ENCODE assay signal across 8 cellular contexts in genomic region chr3:195260286-195260905, GRCh38. TPM values are rescaled to one million over a fixed set of nuclear protein-coding genes. Genes with fewer than 3 reads are reported as not detected.
A peak's percentile ranks its signal among the peaks of the same experiment; 100 is the strongest.
DNase-seq lines count a peak whose midpoint lies in the region; ATAC-seq, FAIRE-seq and TF ChIP-seq lines count a peak whose summit lies in the region.

No MANE protein-coding gene starts in this region.

- peak; percentile 4 for ATAC-seq in GM19043 (IDR thresholded peaks at IDR 0.05; ENCODE audit: low read depth, unreplicated experiment)
- peak; percentile 3 for ATAC-seq in T-helper 17 cell
- peak in 1 of 2 donors; percentile 1 for ATAC-seq in naive B cell (ENCODE audit: low read depth in 2 of 2)

- peaks cover 0 to 93% (median 48%) of the 10 kb centered on the region in 11 experiments; a peak in 19 of 22 replicates for H4K20me1 ChIP-seq in BLaER1 treated with 17β-estradiol and CSF1 and Interleukin-3, amounts not matched to agents 10 nM and 100 nM

- FAIRE-seq in HTR-8/SVneo (lab: Jason Lieb, UNC): no peak

- peak overlapping the region; percentile 61 to 80 (median 70) for H3K4me3 ChIP-seq in BLaER1 treated with 17β-estradiol and CSF1 and Interleukin-3, amounts not matched to agents 10 nM and 100 nM

- H3K4me1 Mint-ChIP-seq in T-helper 17 cell (peaks cover 12% of the 10 kb centered on the region), endothelial cell (ENCODE audit: unreplicated experiment) (peaks cover 46% of the 10 kb centered on the region), naive B cell (peaks cover 13 to 26% (median 19%) of the 10 kb centered on the region in 3 donors)

- H3K9ac ChIP-seq in BLaER1 treated with 17β-estradiol and CSF1 and Interleukin-3, amounts not matched to agents 10 nM and 100 nM: peak overlapping the region; percentile 69 to 85 (median 78)

- no peaks in the 10 kb centered on the region; a peak in 1 of 22 replicates for H3K27me3 ChIP-seq in BLaER1 treated with 17β-estradiol and CSF1 and Interleukin-3, amounts not matched to agents 10 nM and 100 nM

- H3K9me3 ChIP-seq in BLaER1 treated with 17β-estradiol and CSF1 and Interleukin-3, amounts not matched to agents 10 nM and 100 nM (replicated peaks in 1 of 11): no peaks in the 10 kb centered on the region
- H3K9me3 ChIP-seq in T-helper 17 cell (ENCODE audit: control insufficient read depth, low read length, poor library complexity, severe bottlenecking): no peaks in the 10 kb centered on the region

- peak overlapping the region; percentile 95 to 100 (median 99) for H3K4me2 ChIP-seq in BLaER1 treated with 17β-estradiol and CSF1 and Interleukin-3, amounts not matched to agents 10 nM and 100 nM

- peaks cover 0 to 12% (median 3%) of the 10 kb centered on the region in 11 experiments; a peak in 8 of 22 replicates for H3K36me3 ChIP-seq in BLaER1 treated with 17β-estradiol and CSF1 and Interleukin-3, amounts not matched to agents 10 nM and 100 nM

- H3K27ac Mint-ChIP-seq in T-helper 17 cell: peak overlapping the region; percentile 39
- no peak overlapping the region for H3K27ac Mint-ChIP-seq in endothelial cell (ENCODE audit: unreplicated experiment)
- H3K27ac Mint-ChIP-seq in naive B cell: peak overlapping the region; percentile 6 to 89 (median 50)

- H3K27me3 Mint-ChIP-seq in T-helper 17 cell: no peaks in the 10 kb centered on the region
- peaks cover 10% of the 10 kb centered on the region for H3K27me3 Mint-ChIP-seq in endothelial cell (ENCODE audit: unreplicated experiment)
- no peaks in the 10 kb centered on the region for H3K27me3 Mint-ChIP-seq in naive B cell

- peak; percentile 41 for TF ChIP-seq CTCF in endothelial cell (IDR thresholded peaks at IDR 0.05; ENCODE audit: unreplicated experiment)

- H3K4me1 ChIP-seq in BLaER1 treated with 17β-estradiol and CSF1 and Interleukin-3, amounts not matched to agents 10 nM and 100 nM: peaks cover 40 to 74% (median 62%) of the 10 kb centered on the region in 10 experiments

- peak overlapping the region; percentile 87 for H3K4me3 Mint-ChIP-seq in T-helper 17 cell
- H3K4me3 Mint-ChIP-seq in endothelial cell (ENCODE audit: unreplicated experiment): peak overlapping the region; percentile 83
- H3K4me3 Mint-ChIP-seq in naive B cell: peak overlapping the region; percentile 76 to 91 (median 85)

- DNase-seq in HTR-8/SVneo (ENCODE audit: insufficient read length, low spot score): peak; percentile 57
- DNase-seq in T-helper 17 cell: peak in 1 of 3 donors; percentile 17
- no peak for DNase-seq in endothelial cell (ENCODE audit: low spot score)
- DNase-seq in naive B cell: peak; percentile 32
- DNase-seq in AG20443 (ENCODE audit: low spot score): no peak
- DNase-seq in NCI-H1048 (lab: John Stamatoyannopoulos, UW): no peak

- H3K27ac ChIP-seq in BLaER1 treated with 17β-estradiol and CSF1 and Interleukin-3, amounts not matched to agents 10 nM and 100 nM: peak overlapping the region in 10 of 11 experiments; percentile 56 to 87 (median 74); a peak in 20 of 22 replicates

- H3K9me3 Mint-ChIP-seq in endothelial cell (ENCODE audit: unreplicated experiment): no peaks in the 10 kb centered on the region
- H3K9me3 Mint-ChIP-seq in naive B cell: no peaks in the 10 kb centered on the region

- H3K36me3 Mint-ChIP-seq in T-helper 17 cell (ENCODE audit: low read depth) (peaks cover 3% of the 10 kb centered on the region), endothelial cell (ENCODE audit: low read depth, unreplicated experiment) (peaks cover 22% of the 10 kb centered on the region), naive B cell (no peaks in the 10 kb centered on the region)

RNA-seq across cellular contexts. Expression of gene XXYLT1, which starts 10.6 kb away (rescaled TPM):
- total RNA-seq in T-helper 17 cell (1 to 10 TPM; 7.6 to 7.7 TPM), endothelial cell (ENCODE audit: unreplicated experiment) (25.0 TPM)
- polyA plus RNA-seq in naive B cell (ENCODE audit: low read depth in 6 of 6): 1 to 10 TPM in 5 of 6 donors, not detected in 1; 1.7 to 3.7 (median 3.6) TPM

Comparison
In these comparisons a context has a peak if more than half of its experiments do, and no peak if none do; other contexts are left out.
1. DNase-seq: peak in HTR-8/SVneo (single experiment) and naive B cell (single experiment); none in endothelial cell (single experiment), AG20443 (single experiment) and NCI-H1048 (single experiment).
2. Peak in every context shown above with its lines, with median percentiles within 50 percentile points of each other: H3K4me3 Mint-ChIP-seq.